25 cellular contexts compared by ENCODE assay signal in genomic region chr15:27685638-27686037, GRCh38.
"Had no signal": no experiment of that assay in that cellular context is flagged by ENCODE, and none has a peak within 500 bp of the region (broad histone marks: within the 10 kb centered on the region; RNA-seq: fewer than 3 reads in every experiment).

No MANE protein-coding gene starts in this region.

- H3K36me3 Mint-ChIP-seq: activated CD4-positive, alpha-beta memory T cell treated with anti-CD3 and anti-CD28 coated beads for 36 hours; activated CD8-positive, alpha-beta memory T cell treated with anti-CD3 and anti-CD28 coated beads, Interleukin-2, amount 10 ng/mL, durations not matched to agents 7 days and 5 days; activated naive CD8-positive, alpha-beta T cell had no signal

- DNase-seq: activated CD4-positive, alpha-beta memory T cell treated with anti-CD3 and anti-CD28 coated beads for 36 hours; activated CD4-positive, alpha-beta T cell treated with anti-CD3 and anti-CD28 coated beads for 36 hours; activated CD4-positive, alpha-beta T cell treated with anti-CD3 and anti-CD28 coated beads, Interleukin-2, amount 10 ng/mL, durations not matched to agents 24 days and 14 days; activated CD4-positive, CD25-positive, alpha-beta regulatory T cell; activated CD4-positive, CD25-positive, alpha-beta regulatory T cell treated with anti-CD3 and anti-CD28 coated beads, Interleukin-2, amount 50 U/mL, for 72 hours; activated CD8-positive, alpha-beta memory T cell treated with anti-CD3 and anti-CD28 coated beads, Interleukin-2, amount 10 ng/mL, durations not matched to agents 7 days and 5 days; activated CD8-positive, alpha-beta memory T cell treated with anti-CD3 and anti-CD28 coated beads, Interleukin-2, amount 50 U/mL, for 4 hours; activated CD8-positive, alpha-beta T cell treated with anti-CD3 and anti-CD28 coated beads, Interleukin-2, amount 10 ng/mL, durations not matched to agents 7 days and 5 days; activated gamma-delta T cell; activated naive CD4-positive, alpha-beta T cell treated with anti-CD3 and anti-CD28 coated beads, Interleukin-2, amount 50 U/mL, for 16 hours; activated naive CD4-positive, alpha-beta T cell treated with Interleukin-2 at 50 U/mL for 16 hours; activated T-cell treated with anti-CD3 and anti-CD28 coated beads, Interleukin-2, amount 50 U/mL, for 1 hour; activated T-cell treated with anti-CD3 and anti-CD28 coated beads, Interleukin-2, amount 50 U/mL, for 72 hours; amniotic stem cell; anterior cingulate cortex; body of pancreas; caudate nucleus; effector CD8-positive, alpha-beta T cell; foreskin fibroblast; glutamatergic neuron; T-helper 2 cell had no signal

- H3K9me3 ChIP-seq: body of pancreas had no signal

- H3K4me1 Mint-ChIP-seq: activated CD4-positive, alpha-beta T cell treated with anti-CD3 and anti-CD28 coated beads for 36 hours; activated CD4-positive, alpha-beta T cell treated with anti-CD3 and anti-CD28 coated beads, Interleukin-2, amount 10 ng/mL, durations not matched to agents 24 days and 14 days; activated CD8-positive, alpha-beta memory T cell treated with anti-CD3 and anti-CD28 coated beads, Interleukin-2, amount 10 ng/mL, durations not matched to agents 7 days and 5 days had no signal

- H3K27ac ChIP-seq: body of pancreas had no signal

- H3K27me3 ChIP-seq: body of pancreas had no signal

- H3K4me3 ChIP-seq: body of pancreas had no signal

- ATAC-seq: activated CD4-positive, alpha-beta T cell treated with anti-CD3 and anti-CD28 coated beads for 36 hours; activated CD8-positive, alpha-beta memory T cell treated with anti-CD3 and anti-CD28 coated beads, Interleukin-2, amount 10 ng/mL, durations not matched to agents 7 days and 5 days; activated CD8-positive, alpha-beta T cell treated with anti-CD3 and anti-CD28 coated beads, Interleukin-2, amount 10 ng/mL, durations not matched to agents 7 days and 5 days; activated T-cell treated with anti-CD3 and anti-CD28 coated beads, Interleukin-2, amount 50 U/mL, for 72 hours; body of pancreas; esophagus mucosa had no signal

- H3K4me3 Mint-ChIP-seq: activated CD4-positive, alpha-beta memory T cell treated with anti-CD3 and anti-CD28 coated beads for 36 hours; activated CD4-positive, alpha-beta T cell treated with anti-CD3 and anti-CD28 coated beads for 36 hours; activated CD4-positive, alpha-beta T cell treated with anti-CD3 and anti-CD28 coated beads, Interleukin-2, amount 10 ng/mL, durations not matched to agents 24 days and 14 days; activated CD8-positive, alpha-beta memory T cell treated with anti-CD3 and anti-CD28 coated beads, Interleukin-2, amount 10 ng/mL, durations not matched to agents 7 days and 5 days; activated CD8-positive, alpha-beta T cell treated with anti-CD3 and anti-CD28 coated beads, Interleukin-2, amount 10 ng/mL, durations not matched to agents 7 days and 5 days; activated naive CD8-positive, alpha-beta T cell; activated T-cell treated with anti-CD3 and anti-CD28 coated beads, Interleukin-2, amount 50 U/mL, for 72 hours had no signal

- H3K27me3 Mint-ChIP-seq: activated CD4-positive, alpha-beta T cell treated with anti-CD3 and anti-CD28 coated beads for 36 hours; activated CD4-positive, alpha-beta T cell treated with anti-CD3 and anti-CD28 coated beads, Interleukin-2, amount 10 ng/mL, durations not matched to agents 24 days and 14 days; activated CD8-positive, alpha-beta memory T cell treated with anti-CD3 and anti-CD28 coated beads, Interleukin-2, amount 10 ng/mL, durations not matched to agents 7 days and 5 days; activated naive CD8-positive, alpha-beta T cell had no signal

- H3K9me3 Mint-ChIP-seq: activated CD4-positive, alpha-beta memory T cell treated with anti-CD3 and anti-CD28 coated beads for 36 hours had no signal

- H3K27ac Mint-ChIP-seq: activated CD4-positive, alpha-beta memory T cell treated with anti-CD3 and anti-CD28 coated beads for 36 hours; activated CD4-positive, alpha-beta T cell treated with anti-CD3 and anti-CD28 coated beads for 36 hours; activated CD4-positive, alpha-beta T cell treated with anti-CD3 and anti-CD28 coated beads, Interleukin-2, amount 10 ng/mL, durations not matched to agents 24 days and 14 days; activated CD8-positive, alpha-beta memory T cell treated with anti-CD3 and anti-CD28 coated beads, Interleukin-2, amount 10 ng/mL, durations not matched to agents 7 days and 5 days; activated CD8-positive, alpha-beta T cell treated with anti-CD3 and anti-CD28 coated beads, Interleukin-2, amount 10 ng/mL, durations not matched to agents 7 days and 5 days; activated naive CD8-positive, alpha-beta T cell; activated T-cell treated with anti-CD3 and anti-CD28 coated beads, Interleukin-2, amount 50 U/mL, for 72 hours had no signal

- FAIRE-seq: colon, frontal cortex had no signal

- H3K4me1 ChIP-seq: body of pancreas had no signal
